8 cellular contexts compared by ENCODE assay signal in the genomic region with DNA sequence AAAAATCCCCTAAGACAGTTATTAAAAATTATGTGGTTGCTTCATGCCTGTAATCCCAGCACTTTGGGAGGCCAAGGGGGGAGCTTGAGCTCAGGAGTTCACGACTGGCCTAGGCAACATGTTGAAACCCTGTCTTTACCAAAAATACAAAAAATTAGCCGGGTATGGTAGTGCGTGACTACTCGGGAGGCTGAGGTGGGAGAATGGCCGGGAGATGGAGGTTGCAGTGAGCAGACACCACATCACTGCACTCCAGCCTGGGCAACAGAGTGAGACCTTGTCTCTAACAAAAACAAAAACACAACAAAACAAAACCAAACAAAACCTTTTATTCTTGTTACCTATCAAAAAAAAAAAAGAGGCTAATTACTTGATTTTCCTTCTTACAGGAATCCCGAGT. TPM values are rescaled to one million over a fixed set of nuclear protein-coding genes. Genes with fewer than 3 reads are reported as not detected.
DNase-seq lines count a peak whose midpoint lies in the region; ATAC-seq and TF ChIP-seq lines count a peak whose summit lies in the region.

No MANE protein-coding gene starts in this region.

- ATAC-seq in right cardiac atrium (no peak), GM19035 (IDR thresholded peaks at IDR 0.05; ENCODE audit: unreplicated experiment) (no peak)

- H3K4me3 ChIP-seq in cardiac muscle cell (peak overlapping the region; percentile 57), right cardiac atrium (ENCODE audit: low read length) (no peak overlapping the region), tibial nerve (no peak overlapping the region)

- H3K4me3 Mint-ChIP-seq in activated naive CD8-positive, alpha-beta T cell treated with anti-CD3 and anti-CD28 coated beads for 36 hours = peak overlapping the region; percentile 92
- H3K4me3 Mint-ChIP-seq in type B pancreatic cell = peak overlapping the region; percentile 97

- peak overlapping the region; percentile 99 for H3K27ac ChIP-seq in cardiac muscle cell
- no peak overlapping the region for H3K27ac ChIP-seq in right cardiac atrium (ENCODE audit: low read length)
- H3K27ac ChIP-seq in tibial nerve = peak overlapping the region in 2 of 4 donors; percentile 95 to 99

- H3K36me3 Mint-ChIP-seq in activated naive CD8-positive, alpha-beta T cell treated with anti-CD3 and anti-CD28 coated beads for 36 hours = peaks cover 48% of the 10 kb centered on the region
- H3K36me3 Mint-ChIP-seq in type B pancreatic cell = peaks cover 15% of the 10 kb centered on the region

- no peak for TF ChIP-seq CTCF in cardiac muscle cell (IDR thresholded peaks at IDR 0.05; ENCODE audit: low read depth, low read length)
- TF ChIP-seq CTCF in type B pancreatic cell (conservative IDR thresholded peaks at IDR 0.05) = no peak
- no peak for TF ChIP-seq CTCF in tibial nerve (IDR thresholded peaks at IDR 0.05)

- H3K9me3 Mint-ChIP-seq in activated naive CD8-positive, alpha-beta T cell treated with anti-CD3 and anti-CD28 coated beads for 36 hours = no peaks in the 10 kb centered on the region
- H3K9me3 Mint-ChIP-seq in type B pancreatic cell = no peaks in the 10 kb centered on the region

- WGBS in right cardiac atrium = 71% methylated on average over 6 of the region's 6 CpGs
- 70 to 75% methylated on average over 6 of the region's 6 CpGs for WGBS in tibial nerve, 2 donors

- H3K4me1 ChIP-seq in cardiac muscle cell (ENCODE audit: low read depth) (peaks cover 14% of the 10 kb centered on the region), right cardiac atrium (ENCODE audit: control insufficient read depth, insufficient read depth, low read length) (no peaks in the 10 kb centered on the region), tibial nerve (peaks cover 0 to 54% (median 16%) of the 10 kb centered on the region in 4 donors)

- no peak for TF ChIP-seq EP300 in tibial nerve (IDR thresholded peaks at IDR 0.05)

- peaks cover 58% of the 10 kb centered on the region for H3K4me1 Mint-ChIP-seq in activated naive CD8-positive, alpha-beta T cell treated with anti-CD3 and anti-CD28 coated beads for 36 hours
- H3K4me1 Mint-ChIP-seq in type B pancreatic cell (ENCODE audit: unreplicated experiment) = peaks cover 29% of the 10 kb centered on the region

- peak overlapping the region; percentile 97 for H3K27ac Mint-ChIP-seq in activated naive CD8-positive, alpha-beta T cell treated with anti-CD3 and anti-CD28 coated beads for 36 hours
- peak overlapping the region; percentile 96 for H3K27ac Mint-ChIP-seq in type B pancreatic cell

- intact Hi-C loops in right cardiac atrium (cut with DNase I) = loop anchor here in 3 of 4 donors (5.0 to 10.0 kb wide), 3 partner anchors 32 to 95 kb away; no protein-coding TSS in a partner anchor

- H3K9me3 ChIP-seq in cardiac muscle cell (ENCODE audit: low read depth) (no peaks in the 10 kb centered on the region), right cardiac atrium (ENCODE audit: control insufficient read depth, low read length) (no peaks in the 10 kb centered on the region), tibial nerve (no peaks in the 10 kb centered on the region)

- H3K27me3 ChIP-seq in cardiac muscle cell = no peaks in the 10 kb centered on the region
- no peaks in the 10 kb centered on the region for H3K27me3 ChIP-seq in right cardiac atrium (ENCODE audit: control insufficient read depth, insufficient read depth)
- H3K27me3 ChIP-seq in tibial nerve = no peaks in the 10 kb centered on the region

- TF ChIP-seq POLR2A in tibial nerve (IDR thresholded peaks at IDR 0.05) = no peak

- peaks cover 2% of the 10 kb centered on the region for H3K27me3 Mint-ChIP-seq in activated naive CD8-positive, alpha-beta T cell treated with anti-CD3 and anti-CD28 coated beads for 36 hours
- no peaks in the 10 kb centered on the region for H3K27me3 Mint-ChIP-seq in type B pancreatic cell

- H3K36me3 ChIP-seq in cardiac muscle cell (no peaks in the 10 kb centered on the region), tibial nerve (no peaks in the 10 kb centered on the region)

- DNase-seq in cardiac muscle cell (ENCODE audit: low read depth in 1 of 2, low spot score in 1 of 2) (no peak), right cardiac atrium (no peak), left kidney (ENCODE audit: low read depth, low spot score) (peak; percentile 18), type B pancreatic cell (ENCODE audit: extremely low spot score, unreplicated experiment) (no peak), tibial nerve (ENCODE audit: low spot score in 2 of 2) (no peak), AG20443 (ENCODE audit: low spot score) (no peak)
- no peak for DNase-seq in activated naive CD8-positive, alpha-beta T cell treated with anti-CD3 and anti-CD28 coated beads for 36 hours

RNA-seq across cellular contexts. Expression of gene ELK4, which starts 2.1 kb away (rescaled TPM):
- total RNA-seq in cardiac muscle cell (9.1 and 13.0 TPM in 2 replicates), right cardiac atrium (10 to 100 TPM; 39.7 to 45.0 (median 43.2) TPM), type B pancreatic cell (ENCODE audit: low replicate concordance) (20.9 and 27.6 TPM in 2 replicates), tibial nerve (10 to 100 TPM; 22.4 to 29.7 (median 26.2) TPM)
- polyA plus RNA-seq in cardiac muscle cell (1.8 and 4.9 TPM in 2 replicates), right cardiac atrium (6.3 TPM)
- total RNA-seq in activated naive CD8-positive, alpha-beta T cell treated with anti-CD3 and anti-CD28 coated beads for 36 hours = 10 to 100 TPM; 71.0 to 76.9 TPM

RNA-seq across cellular contexts. Expression of gene SLC45A3, which starts 50.6 kb away (rescaled TPM):
- total RNA-seq in cardiac muscle cell = 4.9 and 10.4 TPM in 2 replicates
- polyA plus RNA-seq in cardiac muscle cell = 3.8 and 7.8 TPM in 2 replicates
- total RNA-seq in right cardiac atrium = 1 to 10 TPM; 1.5 to 3.6 (median 2.6) TPM
- 1.5 TPM for polyA plus RNA-seq in right cardiac atrium
- under 1 TPM; 0.44 to 0.45 TPM for total RNA-seq in activated naive CD8-positive, alpha-beta T cell treated with anti-CD3 and anti-CD28 coated beads for 36 hours
- total RNA-seq in type B pancreatic cell (ENCODE audit: low replicate concordance) = 3.9 and 4.2 TPM in 2 replicates
- 1 to 10 TPM in 2 of 4 donors, under 1 TPM in 2; 0.44 to 2.9 (median 1.3) TPM for total RNA-seq in tibial nerve
